1 cellular context compared by ENCODE assay signal in genomic region chr9:137150485-137151060, GRCh38.
TF ChIP-seq lines count a peak whose summit lies in the region.

No MANE protein-coding gene starts in this region.

TF ChIP-seq in GM23338, 12 proteins besides CTCF, POLR2A, EP300 and RAD21 (continued from another document):
- TF ChIP-seq ZNF462 (CRISPR knock-in tag; IDR thresholded peaks at IDR 0.05) (no peak), EZH2phosphoT487 (IDR thresholded peaks at IDR 0.05; ENCODE audit: unreplicated experiment) (no peak)
